In the genomic region with DNA sequence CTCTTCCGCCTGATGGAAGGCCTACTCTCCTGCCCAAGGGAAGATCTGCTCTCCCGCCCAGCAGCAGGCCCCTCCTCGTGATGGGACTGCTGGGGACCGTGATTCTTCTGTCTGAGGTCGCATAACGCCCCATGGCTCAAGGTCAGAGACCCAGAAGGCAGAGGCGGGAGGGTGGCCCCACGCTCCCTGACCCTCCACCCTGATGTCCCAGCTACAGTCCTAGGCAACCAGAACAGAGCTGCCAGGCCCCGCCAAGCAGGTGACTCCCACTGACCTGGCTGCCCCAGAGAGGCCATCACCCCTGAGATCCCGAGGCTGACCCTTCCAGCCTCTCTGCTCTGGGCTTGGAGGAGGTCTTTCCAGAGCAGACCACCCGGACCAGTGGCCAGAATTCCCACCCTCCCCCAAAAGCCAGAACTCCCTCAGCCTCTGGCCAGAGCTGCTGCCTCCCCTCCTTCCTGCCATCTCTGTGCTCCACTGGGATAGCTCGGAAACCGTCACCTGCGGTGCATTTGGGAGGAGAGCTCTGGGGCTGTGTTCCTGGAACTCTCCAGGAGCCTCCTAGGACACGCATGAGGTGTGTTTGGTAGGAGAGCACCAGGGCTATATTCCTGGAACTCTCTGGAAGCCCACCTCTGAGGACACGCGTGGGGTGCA, we compare ENCODE assay signal across 30 cellular contexts. TPM values are rescaled to one million over a fixed set of nuclear protein-coding genes. Genes with fewer than 3 reads are reported as not detected.
"Had no signal": no experiment of that assay in that cellular context is flagged by ENCODE, and none has a peak within 500 bp of the region (broad histone marks: within the 10 kb centered on the region; RNA-seq: fewer than 3 reads in every experiment).

No MANE protein-coding gene starts in this region.

- H3K79me2 ChIP-seq: hepatocyte had no signal

- H3K27ac ChIP-seq: hepatocyte, left ventricle myocardium inferior, neural progenitor cell, prostate gland, sigmoid colon, spleen, tibial nerve, vagina had no signal

- DNase-seq: islet precursor cell; left ventricle myocardium inferior; mesendoderm; naive B cell; natural killer cell; nephron progenitor cell; pancreas; posterior cingulate gyrus; retina; sigmoid colon; small intestine; spleen; stimulated activated CD4-positive, alpha-beta T cell treated with anti-CD3 and anti-CD28 coated beads, Interleukin-4, amount 100 ng/mL, for 24 hours; stimulated activated naive CD4-positive, alpha-beta T cell treated with Interleukin-2 at 50 U/mL for 16 hours; stimulated activated naive CD8-positive, alpha-beta T cell treated with anti-CD3 and anti-CD28 coated beads, Interleukin-15, amount 100 ng/mL, for 72 hours; substantia nigra had no signal

- H3K4me3 ChIP-seq: hepatocyte, left ventricle myocardium inferior, lung, neural progenitor cell, pancreas, prostate gland, sigmoid colon, spleen, tibial nerve, vagina had no signal

- ATAC-seq: natural killer cell; right cardiac atrium; stimulated activated effector memory CD8-positive, alpha-beta T cell treated with anti-CD3 and anti-CD28 coated beads, Interleukin-12 subunit alpha, Interleukin-12 subunit beta, amount 100 ng/mL, for 72 hours; stimulated activated naive CD8-positive, alpha-beta T cell treated with anti-CD3 and anti-CD28 coated beads, Interleukin-15, amount 100 ng/mL, for 72 hours had no signal

- H2AFZ ChIP-seq: hepatocyte, neural progenitor cell had no signal

- H3K9ac ChIP-seq: neural progenitor cell had no signal

- H3K36me3 ChIP-seq: left ventricle myocardium inferior, neural progenitor cell, pancreas, prostate gland, sigmoid colon, spleen, tibial nerve, vagina had no signal

- H3K9me3 ChIP-seq: left ventricle myocardium inferior, pancreas, prostate gland, sigmoid colon, spleen, tibial nerve, vagina had no signal

- H3K27me3 ChIP-seq: hepatocyte, pancreas, vagina had no signal

- FAIRE-seq: pancreas, small intestine had no signal

- H3K4me2 ChIP-seq: hepatocyte, neural progenitor cell had no signal

RNA-seq across cellular contexts. Expression of gene ENPP7, which starts 7.3 kb away (rescaled TPM):
- total RNA-seq: kidney epithelial cell, left ventricle myocardium inferior, lower leg skin, mesothelial cell of epicardium, mononuclear cell, omental fat pad, prostate gland, right cardiac atrium, sigmoid colon, temporal lobe, tibial nerve, vagina had no signal
- polyA plus RNA-seq: lung, right cardiac atrium, sigmoid colon had no signal
